In genomic region chr3:89612027-89612426, GRCh38 we compare ENCODE assay signal across 9 cellular contexts.
"Had no signal": no experiment of that assay in that cellular context is flagged by ENCODE, and none has a peak within 500 bp of the region (broad histone marks: within the 10 kb centered on the region; RNA-seq: fewer than 3 reads in every experiment).

No MANE protein-coding gene starts in this region.

- H3K9ac ChIP-seq: GM23248 had no signal

- H3K27ac Mint-ChIP-seq: GM23338, H9, HFFc6 had no signal

- DNase-seq: GM23248, GOT3, H7, H9, HCEC 1CT, HFFc6 had no signal

- H3K4me3 Mint-ChIP-seq: GM23338, H9, HFFc6 had no signal

- ATAC-seq: GM23338, HCT116 had no signal

- H3K36me3 ChIP-seq: HAP-1 had no signal

- H3K9me3 ChIP-seq: HAP-1 had no signal

- H3K4me3 ChIP-seq: GM23248, GM23338, HAP-1 had no signal

- H3K9me3 Mint-ChIP-seq: GM23338, H9 had no signal

- H3K27ac ChIP-seq: GM23248 had no signal
